Comparison of ENCODE assay signal across 21 cellular contexts in genomic region chr11:77155082-77155475, GRCh38. TPM values are rescaled to one million over a fixed set of nuclear protein-coding genes. Genes with fewer than 3 reads are reported as not detected.
DNase-seq lines count a peak whose midpoint lies in the region; ATAC-seq and TF ChIP-seq lines count a peak whose summit lies in the region.
"Had no signal": no experiment of that assay in that cellular context is flagged by ENCODE, and none has a peak within 500 bp of the region (broad histone marks: within the 10 kb centered on the region; RNA-seq: fewer than 3 reads in every experiment).

No MANE protein-coding gene starts in this region.

- no peak overlapping the region for H3K27ac Mint-ChIP-seq in activated T-helper 17 cell treated with anti-CD3 and anti-CD28 coated beads, Interleukin-2, amount 50 U/mL, for 72 hours
- H3K27ac Mint-ChIP-seq in natural killer cell: no peak overlapping the region
- H3K27ac Mint-ChIP-seq: CD4-positive, alpha-beta T cell; GM23338 had no signal

- H3K4me3 Mint-ChIP-seq in activated T-helper 17 cell treated with anti-CD3 and anti-CD28 coated beads, Interleukin-2, amount 50 U/mL, for 72 hours: no peak overlapping the region
- H3K4me3 Mint-ChIP-seq in natural killer cell: peak overlapping the region; percentile 55
- H3K4me3 Mint-ChIP-seq: CD4-positive, alpha-beta T cell; GM23338 had no signal

- H3K36me3 Mint-ChIP-seq in activated T-helper 17 cell treated with anti-CD3 and anti-CD28 coated beads, Interleukin-2, amount 50 U/mL, for 72 hours (ENCODE audit: low read depth): no peaks in the 10 kb centered on the region
- H3K36me3 Mint-ChIP-seq in natural killer cell: no peaks in the 10 kb centered on the region

- intact Hi-C loops in natural killer cell (cut with micrococcal nuclease): no loop called here

- peaks cover 26% of the 10 kb centered on the region for H3K4me1 Mint-ChIP-seq in activated T-helper 17 cell treated with anti-CD3 and anti-CD28 coated beads, Interleukin-2, amount 50 U/mL, for 72 hours
- H3K4me1 Mint-ChIP-seq in natural killer cell: peaks cover 33 to 49% of the 10 kb centered on the region in 2 donors

- peaks cover 64% of the 10 kb centered on the region for H3K4me1 ChIP-seq in BLaER1
- H3K4me1 ChIP-seq: BE2C had no signal

- H3K9me3 ChIP-seq in BLaER1: no peaks in the 10 kb centered on the region
- H3K9me3 ChIP-seq: BE2C, SJCRH30 had no signal

- H3K4me2 ChIP-seq in BLaER1: peak overlapping the region; percentile 94
- H3K4me2 ChIP-seq: GM23338, PC-9 had no signal

- peak; percentile 7 for DNase-seq in GF-D8 (lab: John Stamatoyannopoulos, UW)
- DNase-seq in natural killer cell: no peak
- no peak for DNase-seq in anterior cingulate cortex (lab: John Stamatoyannopoulos, UW)
- no peak for DNase-seq in NCI-H526 treated with DMSO at 0.1 percent for 48 hours (lab: John Stamatoyannopoulos, UW)
- DNase-seq: BE2C; CD4-positive, alpha-beta T cell; HCEC 1CT; MM.1S; NCI-H1436; NCI-H187 treated with DMSO at 0.1 percent for 48 hours; NCI-H2107; PC-9 had no signal

- H3K27ac ChIP-seq in BLaER1: no peak overlapping the region; the same call in 1 of the 2 replicates
- H3K27ac ChIP-seq: HL-60, PC-9, SJCRH30 had no signal

- H3K9ac ChIP-seq in BLaER1: no peak overlapping the region

- TF ChIP-seq CTCF in natural killer cell (IDR thresholded peaks at IDR 0.05): no peak

- no peaks in the 10 kb centered on the region for H3K27me3 Mint-ChIP-seq in activated T-helper 17 cell treated with anti-CD3 and anti-CD28 coated beads, Interleukin-2, amount 50 U/mL, for 72 hours
- H3K27me3 Mint-ChIP-seq in natural killer cell (ENCODE audit: low read depth in 2 of 2): peaks cover 20 to 23% of the 10 kb centered on the region in 2 donors
- H3K27me3 Mint-ChIP-seq: CD4-positive, alpha-beta T cell had no signal

- no peaks in the 10 kb centered on the region for H3K9me3 Mint-ChIP-seq in activated T-helper 17 cell treated with anti-CD3 and anti-CD28 coated beads, Interleukin-2, amount 50 U/mL, for 72 hours
- no peaks in the 10 kb centered on the region for H3K9me3 Mint-ChIP-seq in natural killer cell
- H3K9me3 Mint-ChIP-seq: CD4-positive, alpha-beta T cell; GM23338 had no signal

- H3K4me3 ChIP-seq in BLaER1: no peak overlapping the region
- H3K4me3 ChIP-seq: GM23338, K562, PC-9, SJCRH30 had no signal

- H3K27me3 ChIP-seq in BLaER1: no peaks in the 10 kb centered on the region
- H3K27me3 ChIP-seq: BE2C, SJCRH30 had no signal

- no peaks in the 10 kb centered on the region for H4K20me1 ChIP-seq in BLaER1

- no peaks in the 10 kb centered on the region for H3K36me3 ChIP-seq in BLaER1
- H3K36me3 ChIP-seq: BE2C, SJCRH30 had no signal

- ATAC-seq in activated T-helper 17 cell treated with anti-CD3 and anti-CD28 coated beads, Interleukin-2, amount 50 U/mL, for 72 hours (replicated peaks): peak; percentile 30
- peak; percentile 12 to 51 (median 39) for ATAC-seq in natural killer cell
- ATAC-seq in HG02763 (IDR thresholded peaks at IDR 0.05; ENCODE audit: unreplicated experiment): no peak
- ATAC-seq: GM23338, HepG2, K562 had no signal

RNA-seq across cellular contexts. Expression of gene MYO7A, which starts 27.0 kb away (rescaled TPM):
- 1 to 10 TPM in 1 of 2 donors, under 1 TPM in 1; 0.95 to 4.0 TPM for total RNA-seq in activated T-helper 17 cell treated with anti-CD3 and anti-CD28 coated beads, Interleukin-2, amount 50 U/mL, for 72 hours
- 1 to 10 TPM in 1 of 3 donors, under 1 TPM in 2; 0.20 to 1.1 (median 0.68) TPM for total RNA-seq in natural killer cell
- total RNA-seq: A673 had no signal

RNA-seq across cellular contexts. Expression of gene OMP, which starts 52.4 kb away (rescaled TPM):
- total RNA-seq in activated T-helper 17 cell treated with anti-CD3 and anti-CD28 coated beads, Interleukin-2, amount 50 U/mL, for 72 hours: not detected
- total RNA-seq in natural killer cell: 1 to 10 TPM in 1 of 3 donors, under 1 TPM in 2; 0.82 to 1.4 (median 0.85) TPM
- total RNA-seq: A673; CD4-positive, alpha-beta T cell; HepG2; K562 had no signal
